ENCODE assay signal across 9 cellular contexts in the genomic region with DNA sequence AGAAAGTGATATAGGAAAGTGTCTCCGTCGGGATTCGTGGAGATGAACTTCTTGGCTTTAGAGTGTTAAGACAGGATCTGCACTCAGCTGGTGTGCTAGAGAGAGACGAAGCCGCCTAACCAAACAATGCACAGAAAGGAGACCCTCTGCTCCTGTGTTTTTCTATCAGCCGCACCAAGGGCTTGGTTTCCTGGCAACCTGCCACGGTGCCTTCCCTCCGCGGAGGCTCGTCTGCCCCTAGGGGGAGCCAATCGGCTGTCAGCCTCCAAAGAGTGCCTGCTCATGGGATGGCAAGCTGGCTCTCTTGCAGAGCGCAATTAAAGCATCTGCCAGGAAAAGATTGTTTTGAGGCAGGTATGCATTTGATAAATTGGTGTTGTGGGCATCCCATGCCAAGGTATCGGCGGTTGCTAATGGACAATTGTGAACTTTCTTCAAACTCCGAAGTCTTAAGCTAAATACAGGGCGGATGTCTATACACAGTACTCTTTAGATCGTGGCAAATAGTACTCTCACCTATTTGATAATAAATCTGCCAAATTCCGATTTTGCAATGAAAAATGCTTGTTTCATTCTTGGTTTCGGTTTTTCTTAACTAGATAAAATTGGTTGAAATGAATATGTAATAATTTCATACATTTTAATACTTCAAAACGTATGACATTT.
DNase-seq lines count a peak whose midpoint lies in the region; ATAC-seq, FAIRE-seq and TF ChIP-seq lines count a peak whose summit lies in the region.
"Had no signal": no experiment of that assay in that cellular context is flagged by ENCODE, and none has a peak within 500 bp of the region (broad histone marks: within the 10 kb centered on the region; RNA-seq: fewer than 3 reads in every experiment).

No MANE protein-coding gene starts in this region.

- H3K27me3 ChIP-seq in pancreas = no peaks in the 10 kb centered on the region

- WGBS in pancreas, 2 donors = 36% methylated on average over 20 of the region's 20 CpGs

- intact Hi-C loops in pancreas (cut with DNase I) = no loop called here

- TF ChIP-seq POLR2A in NB4 (IDR thresholded peaks at IDR 0.05; ENCODE audit: extremely low read depth, insufficient read length) = no peak

- no peaks in the 10 kb centered on the region for H3K4me1 ChIP-seq in pancreas

- no peaks in the 10 kb centered on the region for H3K9me3 ChIP-seq in pancreas

- peak in 3 of 4 donors; percentile 88 to 89 (median 88) for ATAC-seq in pancreas

- FAIRE-seq in pancreas (lab: Jason Lieb, UNC) = no peak

- TF ChIP-seq CTCF in NB4 (IDR thresholded peaks at IDR 0.05; ENCODE audit: low read depth, low read length) (peak; percentile 92), pancreas (IDR thresholded peaks at IDR 0.05) (peak in 3 of 4 donors; percentile 37 to 46 (median 44))

- H3K27ac ChIP-seq in pancreas = no peak overlapping the region
- H3K27ac ChIP-seq: epithelial cell of prostate had no signal

- H3K4me3 ChIP-seq in NB4 (ENCODE audit: low read depth, low read length) (no peak overlapping the region), pancreas (no peak overlapping the region)

- H3K36me3 ChIP-seq in pancreas = no peaks in the 10 kb centered on the region

- DNase-seq in SIG-M5 treated with dmso at 0.1 percent for 504 hours (lab: John Stamatoyannopoulos, UW; ENCODE audit: unreplicated experiment) (peak; percentile 0), SIG-M5 (lab: John Stamatoyannopoulos, UW) (no peak), H4 (ENCODE audit: low spot score) (peak; percentile 61), NB4 (ENCODE audit: low read depth) (peak; percentile 63), glomerular visceral epithelial cell (ENCODE audit: extremely low spot score) (peak; percentile 36), pancreas (peak; percentile 52 to 93 (median 80)), NCI-H774 (lab: John Stamatoyannopoulos, UW) (no peak)
- peak; percentile 41 to 46 for DNase-seq in activated CD4-positive, alpha-beta T cell treated with anti-CD3 and anti-CD28 coated beads, Interleukin-2, amount 50 U/mL, for 48 hours

Comparison
In these comparisons a context has a peak if more than half of its experiments do, and no peak if none do; other contexts are left out.
1. DNase-seq: peak in SIG-M5 treated with dmso at 0.1 percent for 504 hours (single experiment), H4 (single experiment), NB4 (single experiment), activated CD4-positive, alpha-beta T cell treated with anti-CD3 and anti-CD28 coated beads, Interleukin-2, amount 50 U/mL, for 48 hours (2 of 2), glomerular visceral epithelial cell (single experiment) and pancreas (6 of 6); none in SIG-M5 (single experiment) and NCI-H774 (single experiment).